Comparison of ENCODE assay signal across 15 cellular contexts in the genomic region with DNA sequence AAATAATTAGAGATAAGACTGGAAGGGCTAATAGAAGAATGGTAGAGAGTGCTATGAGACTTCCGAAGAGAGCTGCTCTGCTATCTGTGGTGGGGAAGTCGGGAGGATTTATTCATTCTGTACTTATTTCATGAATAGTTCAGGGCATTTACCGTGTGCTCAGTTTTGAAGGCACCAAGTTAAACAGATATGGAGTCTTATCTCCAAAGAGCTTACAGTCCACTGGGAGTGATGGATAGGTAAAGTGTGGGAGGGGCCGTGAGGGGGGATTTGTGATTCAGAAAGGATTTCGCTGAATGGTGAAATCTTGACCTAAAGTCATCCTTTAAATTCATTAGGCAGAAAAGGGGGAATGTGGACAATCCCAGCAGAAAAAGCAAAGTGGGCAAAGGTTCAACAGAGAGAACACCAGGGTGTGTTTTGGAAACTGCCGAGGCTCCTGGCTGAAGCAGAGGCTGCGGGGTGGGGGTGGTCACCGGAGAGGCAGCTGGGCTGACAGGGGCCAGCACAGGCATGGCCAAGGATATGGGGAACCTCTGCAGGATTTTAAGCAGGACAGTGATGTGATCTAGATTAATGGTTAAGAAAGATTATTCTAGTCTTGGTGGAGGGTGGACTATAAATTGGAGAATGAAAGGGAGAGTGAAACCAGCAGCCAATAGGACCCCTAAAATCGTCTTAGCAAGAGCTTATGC.
A peak's percentile ranks its signal among the peaks of the same experiment; 100 is the strongest.
DNase-seq lines count a peak whose midpoint lies in the region; ATAC-seq and TF ChIP-seq lines count a peak whose summit lies in the region.
"Had no signal": no experiment of that assay in that cellular context is flagged by ENCODE, and none has a peak within 500 bp of the region (broad histone marks: within the 10 kb centered on the region; RNA-seq: fewer than 3 reads in every experiment).

No MANE protein-coding gene starts in this region.

- BruUV-seq in A673 (replicated peaks; lab: Mats Ljungman, UMichigan) = no TSS peak

- H3K4me1 ChIP-seq in Loucy (ENCODE audit: insufficient read depth, low read length, poor library complexity, severe bottlenecking) (peaks cover 88% of the 10 kb centered on the region), smooth muscle cell (ENCODE audit: low read depth) (peaks cover 34% of the 10 kb centered on the region), A673 (ENCODE audit: insufficient read depth, low read length, poor library complexity, severe bottlenecking) (peaks cover 39% of the 10 kb centered on the region), GM23248 (ENCODE audit: insufficient read depth) (peaks cover 23% of the 10 kb centered on the region)

- ATAC-seq in HG02588 (IDR thresholded peaks at IDR 0.05; ENCODE audit: unreplicated experiment) = no peak
- ATAC-seq: HCT116, K562, sciatic nerve had no signal

- H3K36me3 ChIP-seq in Loucy (ENCODE audit: insufficient read depth, low read length) (peaks cover 26% of the 10 kb centered on the region; the same call in 1 of the 2 replicates), smooth muscle cell (ENCODE audit: low read depth) (no peaks in the 10 kb centered on the region), A673 (ENCODE audit: insufficient read depth, low read length, poor library complexity, severe bottlenecking) (no peaks in the 10 kb centered on the region), GM23248 (ENCODE audit: low read depth) (no peaks in the 10 kb centered on the region)

- CTCF ChIA-PET in activated CD4-positive, alpha-beta T cell treated with anti-CD3 and anti-CD28 coated beads, Interleukin-2, amount 10 ng/mL, durations not matched to agents 7 days and 5 days (lab: Charles Lee) = interaction anchor here (0.7 to 4.2 kb wide), 13 partner anchors 9 to 163 kb away, joined by 3 to 36 read pairs (median 3); a partner anchor contains a TSS
- CTCF ChIA-PET in A673 (lab: Charles Lee) = interaction anchor here (0.6 to 1.1 kb wide), 2 partner anchors 31 to 118 kb away, joined by 3 to 5 read pairs; no protein-coding TSS in a partner anchor

- H3K4me1 Mint-ChIP-seq in activated CD4-positive, alpha-beta T cell treated with anti-CD3 and anti-CD28 coated beads, Interleukin-2, amount 10 ng/mL, durations not matched to agents 7 days and 5 days = peaks cover 12% of the 10 kb centered on the region

- H2AFZ ChIP-seq in Loucy (ENCODE audit: low read length) (no peak overlapping the region), smooth muscle cell (ENCODE audit: low read depth) (no peak overlapping the region), GM23248 (no peak overlapping the region)
- H2AFZ ChIP-seq: PC-9 had no signal

- H3K9ac ChIP-seq in Loucy (ENCODE audit: low read depth, low read length, poor library complexity, severe bottlenecking) (peak overlapping the region; percentile 15), smooth muscle cell (ENCODE audit: low read depth) (no peak overlapping the region), GM23248 (no peak overlapping the region)

- H3K27me3 ChIP-seq in Loucy (ENCODE audit: insufficient read depth, low read length, poor library complexity, severe bottlenecking) = no peaks in the 10 kb centered on the region
- no peaks in the 10 kb centered on the region for H3K27me3 ChIP-seq in smooth muscle cell (ENCODE audit: low read depth)
- no peaks in the 10 kb centered on the region for H3K27me3 ChIP-seq in A673 (replicated peaks; ENCODE audit: insufficient read depth, low read depth, low read length, poor library complexity)
- no peaks in the 10 kb centered on the region for H3K27me3 ChIP-seq in GM23248 (replicated peaks; ENCODE audit: insufficient read depth)

- H4K20me1 ChIP-seq in Loucy (ENCODE audit: insufficient read depth, low read length, poor library complexity, severe bottlenecking) (no peaks in the 10 kb centered on the region), smooth muscle cell (ENCODE audit: low read depth) (peaks cover 8% of the 10 kb centered on the region), GM23248 (ENCODE audit: insufficient read depth) (no peaks in the 10 kb centered on the region)

- no peaks in the 10 kb centered on the region for H3K9me3 Mint-ChIP-seq in activated CD4-positive, alpha-beta T cell treated with anti-CD3 and anti-CD28 coated beads, Interleukin-2, amount 10 ng/mL, durations not matched to agents 7 days and 5 days

- peaks cover 92% of the 10 kb centered on the region for H3K79me2 ChIP-seq in Loucy (ENCODE audit: insufficient read depth, low read length)
- H3K79me2 ChIP-seq in smooth muscle cell (ENCODE audit: low read depth) = peaks cover 8% of the 10 kb centered on the region
- H3K79me2 ChIP-seq in GM23248 (ENCODE audit: insufficient read depth) = peaks cover 47% of the 10 kb centered on the region

- no peak overlapping the region for H3K4me3 ChIP-seq in Loucy (ENCODE audit: low read length, poor library complexity, severe bottlenecking)
- no peak overlapping the region for H3K4me3 ChIP-seq in smooth muscle cell
- H3K4me3 ChIP-seq in A673 (ENCODE audit: low read depth, low read length, poor library complexity, severe bottlenecking) = no peak overlapping the region
- no peak overlapping the region for H3K4me3 ChIP-seq in GM23248
- H3K4me3 ChIP-seq: K562, PC-9 had no signal

- H3K9me3 ChIP-seq in Loucy (ENCODE audit: insufficient read depth, low read depth, low read length) (no peaks in the 10 kb centered on the region), smooth muscle cell (replicated peaks; ENCODE audit: low read depth) (no peaks in the 10 kb centered on the region), A673 (ENCODE audit: low read depth, low read length, poor library complexity, severe bottlenecking) (no peaks in the 10 kb centered on the region), GM23248 (ENCODE audit: low read depth) (no peaks in the 10 kb centered on the region)

- H3K4me2 ChIP-seq in Loucy (ENCODE audit: low read depth, low read length, poor library complexity, severe bottlenecking) = no peak overlapping the region
- peak overlapping the region; percentile 15 for H3K4me2 ChIP-seq in smooth muscle cell
- no peak overlapping the region for H3K4me2 ChIP-seq in GM23248 (ENCODE audit: unreplicated experiment)
- H3K4me2 ChIP-seq: PC-9 had no signal

- POLR2A ChIA-PET in activated CD4-positive, alpha-beta T cell treated with anti-CD3 and anti-CD28 coated beads, Interleukin-2, amount 10 ng/mL, durations not matched to agents 7 days and 5 days (lab: Charles Lee) = no interaction called here
- POLR2A ChIA-PET in A673 (lab: Charles Lee; ENCODE audit: low non-redundant PET) = no interaction called here

- peaks cover 5% of the 10 kb centered on the region for H3K36me3 Mint-ChIP-seq in activated CD4-positive, alpha-beta T cell treated with anti-CD3 and anti-CD28 coated beads, Interleukin-2, amount 10 ng/mL, durations not matched to agents 7 days and 5 days (ENCODE audit: low read depth)

- no peak for TF ChIP-seq CTCF in Loucy (conservative IDR thresholded peaks at IDR 0.05; ENCODE audit: low read length)
- TF ChIP-seq CTCF in smooth muscle cell (IDR thresholded peaks at IDR 0.05; ENCODE audit: borderline replicate concordance, insufficient read depth, poor library complexity, severe bottlenecking) = no peak
- no peak for TF ChIP-seq CTCF in A673 (conservative IDR thresholded peaks at IDR 0.05; ENCODE audit: low read depth, low read length)

- no peak overlapping the region for H3K4me3 Mint-ChIP-seq in activated CD4-positive, alpha-beta T cell treated with anti-CD3 and anti-CD28 coated beads, Interleukin-2, amount 10 ng/mL, durations not matched to agents 7 days and 5 days

- in situ Hi-C loops in GM23248 (cut with MboI) = no loop called here

- no peaks in the 10 kb centered on the region for H3F3A ChIP-seq in Loucy (ENCODE audit: low read depth)
- H3F3A ChIP-seq in smooth muscle cell (ENCODE audit: low read depth) = peaks cover 24% of the 10 kb centered on the region
- H3F3A ChIP-seq in GM23248 (ENCODE audit: insufficient read depth) = peaks cover 22% of the 10 kb centered on the region

- H3K9me2 ChIP-seq in Loucy (replicated peaks; ENCODE audit: low read depth, low read length) (no peaks in the 10 kb centered on the region), GM23248 (ENCODE audit: insufficient read depth) (no peaks in the 10 kb centered on the region)

- peak overlapping the region; percentile 63 for H3K27ac ChIP-seq in smooth muscle cell (ENCODE audit: low read depth)
- H3K27ac ChIP-seq in A673 (ENCODE audit: low read depth, low read length, poor library complexity, severe bottlenecking) = no peak overlapping the region
- no peak overlapping the region for H3K27ac ChIP-seq in GM23248
- H3K27ac ChIP-seq: PC-9 had no signal

- peak overlapping the region; percentile 84 for H3K27ac Mint-ChIP-seq in activated CD4-positive, alpha-beta T cell treated with anti-CD3 and anti-CD28 coated beads, Interleukin-2, amount 10 ng/mL, durations not matched to agents 7 days and 5 days

- intact Hi-C loops in A673 (cut with micrococcal nuclease; ENCODE audit: unreplicated experiment) = no loop called here

- DNase-seq in activated CD4-positive, alpha-beta T cell treated with anti-CD3 and anti-CD28 coated beads, Interleukin-2, amount 10 ng/mL, durations not matched to agents 7 days and 5 days = no peak
- no peak for DNase-seq in activated CD4-positive, alpha-beta T cell treated with anti-CD3 and anti-CD28 coated beads, Interleukin-2, amount 50 U/mL, for 1 hour
- DNase-seq in brain pericyte (ENCODE audit: low read depth, low spot score) (peak; percentile 55), smooth muscle cell (lab: John Stamatoyannopoulos, UW; ENCODE audit: unreplicated experiment) (no peak), A673 (ENCODE audit: low spot score) (no peak), GM23248 (no peak)
- DNase-seq: DMS 273 treated with DMSO at 0.1 percent for 48 hours, NCI-H1417, NCI-H446 treated with DMSO at 0.1 percent for 48 hours, PC-9 had no signal

- peaks cover 9% of the 10 kb centered on the region for H3K27me3 Mint-ChIP-seq in activated CD4-positive, alpha-beta T cell treated with anti-CD3 and anti-CD28 coated beads, Interleukin-2, amount 10 ng/mL, durations not matched to agents 7 days and 5 days

- WGBS in smooth muscle cell (ENCODE audit: low lambda C conversion rate) = 85% methylated on average over 9 of the region's 9 CpGs
- WGBS in GM23248 (ENCODE audit: low coverage in 1 of 2, low lambda C conversion rate in 2 of 2, missing lambda C conversion rate in 2 of 2), 2 experiments = 78 to 81% methylated on average over 9 of the region's 9 CpGs
